Comparison of ENCODE assay signal across 1 cellular context in genomic region chr14:29521526-29522137, GRCh38.
TF ChIP-seq lines count a peak whose summit lies in the region.

No MANE protein-coding gene starts in this region.

TF ChIP-seq in GM23338, 12 proteins besides CTCF, POLR2A, EP300 and RAD21 (continued from another document):
- TF ChIP-seq, protein P1, sequence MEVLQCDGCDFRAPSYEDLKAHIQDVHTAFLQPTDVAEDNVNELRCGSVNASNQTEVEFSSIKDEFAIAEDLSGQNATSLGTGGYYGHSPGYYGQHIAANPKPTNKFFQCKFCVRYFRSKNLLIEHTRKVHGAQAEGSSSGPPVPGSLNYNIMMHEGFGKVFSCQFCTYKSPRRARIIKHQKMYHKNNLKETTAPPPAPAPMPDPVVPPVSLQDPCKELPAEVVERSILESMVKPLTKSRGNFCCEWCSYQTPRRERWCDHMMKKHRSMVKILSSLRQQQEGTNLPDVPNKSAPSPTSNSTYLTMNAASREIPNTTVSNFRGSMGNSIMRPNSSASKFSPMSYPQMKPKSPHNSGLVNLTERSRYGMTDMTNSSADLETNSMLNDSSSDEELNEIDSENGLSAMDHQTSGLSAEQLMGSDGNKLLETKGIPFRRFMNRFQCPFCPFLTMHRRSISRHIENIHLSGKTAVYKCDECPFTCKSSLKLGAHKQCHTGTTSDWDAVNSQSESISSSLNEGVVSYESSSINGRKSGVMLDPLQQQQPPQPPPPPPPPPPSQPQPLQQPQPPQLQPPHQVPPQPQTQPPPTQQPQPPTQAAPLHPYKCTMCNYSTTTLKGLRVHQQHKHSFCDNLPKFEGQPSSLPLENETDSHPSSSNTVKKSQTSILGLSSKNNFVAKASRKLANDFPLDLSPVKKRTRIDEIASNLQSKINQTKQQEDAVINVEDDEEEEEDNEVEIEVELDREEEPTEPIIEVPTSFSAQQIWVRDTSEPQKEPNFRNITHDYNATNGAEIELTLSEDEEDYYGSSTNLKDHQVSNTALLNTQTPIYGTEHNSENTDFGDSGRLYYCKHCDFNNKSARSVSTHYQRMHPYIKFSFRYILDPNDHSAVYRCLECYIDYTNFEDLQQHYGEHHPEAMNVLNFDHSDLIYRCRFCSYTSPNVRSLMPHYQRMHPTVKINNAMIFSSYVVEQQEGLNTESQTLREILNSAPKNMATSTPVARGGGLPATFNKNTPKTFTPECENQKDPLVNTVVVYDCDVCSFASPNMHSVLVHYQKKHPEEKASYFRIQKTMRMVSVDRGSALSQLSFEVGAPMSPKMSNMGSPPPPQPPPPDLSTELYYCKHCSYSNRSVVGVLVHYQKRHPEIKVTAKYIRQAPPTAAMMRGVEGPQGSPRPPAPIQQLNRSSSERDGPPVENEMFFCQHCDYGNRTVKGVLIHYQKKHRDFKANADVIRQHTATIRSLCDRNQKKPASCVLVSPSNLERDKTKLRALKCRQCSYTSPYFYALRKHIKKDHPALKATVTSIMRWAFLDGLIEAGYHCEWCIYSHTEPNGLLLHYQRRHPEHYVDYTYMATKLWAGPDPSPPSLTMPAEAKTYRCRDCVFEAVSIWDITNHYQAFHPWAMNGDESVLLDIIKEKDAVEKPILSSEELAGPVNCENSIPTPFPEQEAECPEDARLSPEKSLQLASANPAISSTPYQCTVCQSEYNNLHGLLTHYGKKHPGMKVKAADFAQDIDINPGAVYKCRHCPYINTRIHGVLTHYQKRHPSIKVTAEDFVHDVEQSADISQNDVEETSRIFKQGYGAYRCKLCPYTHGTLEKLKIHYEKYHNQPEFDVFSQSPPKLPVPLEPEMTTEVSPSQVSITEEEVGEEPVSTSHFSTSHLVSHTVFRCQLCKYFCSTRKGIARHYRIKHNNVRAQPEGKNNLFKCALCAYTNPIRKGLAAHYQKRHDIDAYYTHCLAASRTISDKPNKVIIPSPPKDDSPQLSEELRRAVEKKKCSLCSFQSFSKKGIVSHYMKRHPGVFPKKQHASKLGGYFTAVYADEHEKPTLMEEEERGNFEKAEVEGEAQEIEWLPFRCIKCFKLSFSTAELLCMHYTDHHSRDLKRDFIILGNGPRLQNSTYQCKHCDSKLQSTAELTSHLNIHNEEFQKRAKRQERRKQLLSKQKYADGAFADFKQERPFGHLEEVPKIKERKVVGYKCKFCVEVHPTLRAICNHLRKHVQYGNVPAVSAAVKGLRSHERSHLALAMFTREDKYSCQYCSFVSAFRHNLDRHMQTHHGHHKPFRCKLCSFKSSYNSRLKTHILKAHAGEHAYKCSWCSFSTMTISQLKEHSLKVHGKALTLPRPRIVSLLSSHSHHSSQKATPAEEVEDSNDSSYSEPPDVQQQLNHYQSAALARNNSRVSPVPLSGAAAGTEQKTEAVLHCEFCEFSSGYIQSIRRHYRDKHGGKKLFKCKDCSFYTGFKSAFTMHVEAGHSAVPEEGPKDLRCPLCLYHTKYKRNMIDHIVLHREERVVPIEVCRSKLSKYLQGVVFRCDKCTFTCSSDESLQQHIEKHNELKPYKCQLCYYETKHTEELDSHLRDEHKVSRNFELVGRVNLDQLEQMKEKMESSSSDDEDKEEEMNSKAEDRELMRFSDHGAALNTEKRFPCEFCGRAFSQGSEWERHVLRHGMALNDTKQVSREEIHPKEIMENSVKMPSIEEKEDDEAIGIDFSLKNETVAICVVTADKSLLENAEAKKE (CRISPR knock-in tag; IDR thresholded peaks at IDR 0.05): no peak
- TF ChIP-seq, protein P2, sequence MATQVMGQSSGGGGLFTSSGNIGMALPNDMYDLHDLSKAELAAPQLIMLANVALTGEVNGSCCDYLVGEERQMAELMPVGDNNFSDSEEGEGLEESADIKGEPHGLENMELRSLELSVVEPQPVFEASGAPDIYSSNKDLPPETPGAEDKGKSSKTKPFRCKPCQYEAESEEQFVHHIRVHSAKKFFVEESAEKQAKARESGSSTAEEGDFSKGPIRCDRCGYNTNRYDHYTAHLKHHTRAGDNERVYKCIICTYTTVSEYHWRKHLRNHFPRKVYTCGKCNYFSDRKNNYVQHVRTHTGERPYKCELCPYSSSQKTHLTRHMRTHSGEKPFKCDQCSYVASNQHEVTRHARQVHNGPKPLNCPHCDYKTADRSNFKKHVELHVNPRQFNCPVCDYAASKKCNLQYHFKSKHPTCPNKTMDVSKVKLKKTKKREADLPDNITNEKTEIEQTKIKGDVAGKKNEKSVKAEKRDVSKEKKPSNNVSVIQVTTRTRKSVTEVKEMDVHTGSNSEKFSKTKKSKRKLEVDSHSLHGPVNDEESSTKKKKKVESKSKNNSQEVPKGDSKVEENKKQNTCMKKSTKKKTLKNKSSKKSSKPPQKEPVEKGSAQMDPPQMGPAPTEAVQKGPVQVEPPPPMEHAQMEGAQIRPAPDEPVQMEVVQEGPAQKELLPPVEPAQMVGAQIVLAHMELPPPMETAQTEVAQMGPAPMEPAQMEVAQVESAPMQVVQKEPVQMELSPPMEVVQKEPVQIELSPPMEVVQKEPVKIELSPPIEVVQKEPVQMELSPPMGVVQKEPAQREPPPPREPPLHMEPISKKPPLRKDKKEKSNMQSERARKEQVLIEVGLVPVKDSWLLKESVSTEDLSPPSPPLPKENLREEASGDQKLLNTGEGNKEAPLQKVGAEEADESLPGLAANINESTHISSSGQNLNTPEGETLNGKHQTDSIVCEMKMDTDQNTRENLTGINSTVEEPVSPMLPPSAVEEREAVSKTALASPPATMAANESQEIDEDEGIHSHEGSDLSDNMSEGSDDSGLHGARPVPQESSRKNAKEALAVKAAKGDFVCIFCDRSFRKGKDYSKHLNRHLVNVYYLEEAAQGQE (IDR thresholded peaks at IDR 0.05; ENCODE audit: unreplicated experiment): no peak
